13 cellular contexts compared by ENCODE assay signal in the genomic region with DNA sequence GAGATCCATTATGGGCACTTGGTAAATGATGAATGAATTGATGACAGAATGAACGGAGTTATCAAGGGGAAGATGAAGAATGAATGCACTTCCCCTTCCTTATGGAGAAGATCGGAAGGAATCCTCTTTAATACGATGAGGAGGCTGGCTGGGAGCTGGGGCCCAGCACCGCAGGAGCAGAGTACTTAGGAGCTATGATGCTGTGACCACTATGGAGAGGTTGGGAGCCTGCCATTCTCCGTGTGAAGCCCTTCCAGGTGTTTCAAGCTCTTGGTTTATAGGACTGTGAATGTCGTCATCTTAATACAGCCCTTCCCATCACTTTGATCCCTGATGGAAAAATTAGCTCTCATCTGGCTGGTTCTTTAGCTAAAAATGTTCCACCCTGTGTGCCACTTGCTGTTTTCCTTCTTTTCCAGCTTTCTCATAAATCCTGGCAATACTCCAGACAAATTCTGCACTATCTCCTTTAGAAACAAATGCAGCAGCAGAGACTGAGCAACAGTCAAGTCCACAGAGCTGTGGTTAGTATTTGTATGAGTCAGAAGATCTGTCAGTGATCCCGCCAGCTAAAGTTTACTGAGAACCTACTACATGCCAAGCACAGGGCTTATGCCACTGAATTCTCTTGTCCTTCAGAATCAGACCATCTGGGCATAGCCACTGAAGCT.
DNase-seq lines count a peak whose midpoint lies in the region; ATAC-seq, FAIRE-seq and TF ChIP-seq lines count a peak whose summit lies in the region.
"Had no signal": no experiment of that assay in that cellular context is flagged by ENCODE, and none has a peak within 500 bp of the region (broad histone marks: within the 10 kb centered on the region; RNA-seq: fewer than 3 reads in every experiment).

No MANE protein-coding gene starts in this region.

- no peak for FAIRE-seq in small intestine (lab: Jason Lieb, UNC)
- FAIRE-seq: pancreas had no signal

- peaks cover 0 to 3% of the 10 kb centered on the region in 2 donors for H3K4me1 ChIP-seq in small intestine (ENCODE audit: control insufficient read depth in 2 of 2, insufficient read depth in 1 of 2, low read depth in 1 of 2, low read length in 1 of 2)
- H3K4me1 ChIP-seq: pancreas had no signal

- TF ChIP-seq CTCF in fibroblast of pulmonary artery (IDR thresholded peaks at IDR 0.05; ENCODE audit: low read length, missing control alignments) = no peak
- no peak for TF ChIP-seq CTCF in GM13977 (IDR thresholded peaks at IDR 0.05; ENCODE audit: extremely low read depth, insufficient read depth, missing control alignments)

- H3K27me3 ChIP-seq in small intestine (ENCODE audit: control insufficient read depth in 2 of 2, insufficient read depth in 2 of 2, low read length in 2 of 2) = no peaks in the 10 kb centered on the region
- H3K27me3 ChIP-seq: pancreas had no signal

- H3K36me3 ChIP-seq in small intestine (ENCODE audit: control insufficient read depth in 2 of 2, insufficient read depth in 2 of 2, low read length in 2 of 2) = no peaks in the 10 kb centered on the region
- H3K36me3 ChIP-seq: pancreas had no signal

- H3K4me3 ChIP-seq in fibroblast of pulmonary artery (replicated peaks; ENCODE audit: low read depth, low read length) (no peak overlapping the region), small intestine (ENCODE audit: low read depth in 1 of 2, low read length in 2 of 2) (no peak overlapping the region)
- H3K4me3 ChIP-seq: pancreas had no signal

- H3K27ac ChIP-seq in small intestine (ENCODE audit: low read depth in 1 of 2, low read length in 1 of 2) = no peak overlapping the region
- H3K27ac ChIP-seq: pancreas had no signal

- peak; percentile 38 for DNase-seq in ACHN
- peak; percentile 94 for DNase-seq in ELR (ENCODE audit: low read depth)
- peak; percentile 74 for DNase-seq in fibroblast of pulmonary artery (ENCODE audit: low read depth)
- no peak for DNase-seq in NCI-H2081 (lab: John Stamatoyannopoulos, UW)
- no peak for DNase-seq in GM13977 (ENCODE audit: low spot score)
- no peak for DNase-seq in small intestine
- DNase-seq: COR-L47, left cardiac atrium, NCI-H774, pancreas, T-cell had no signal

- ATAC-seq in SK-N-SH treated with all-trans-retinoic acid at 6 μM for 48 hours = peak; percentile 44; the same call in 1 of the 3 replicates
- no peak for ATAC-seq in GM19328 (IDR thresholded peaks at IDR 0.05; ENCODE audit: unreplicated experiment)
- ATAC-seq: left cardiac atrium, pancreas, T-cell had no signal

- H3K9me3 ChIP-seq in small intestine (ENCODE audit: control insufficient read depth, low read depth) = no peaks in the 10 kb centered on the region
- H3K9me3 ChIP-seq: pancreas had no signal

- WGBS in small intestine, 3 donors = 67 to 78% (median 76%) methylated on average over 7 of the region's 7 CpGs

- in situ Hi-C loops in ACHN (cut with HindIII; ENCODE audit: low pct_ligation_motif_present, low pct_unique_long_range_greater_than_20kb, low sequenced_read_pairs) = no loop called here
- in situ Hi-C loops in GM13977 (cut with MboI; ENCODE audit: low pct_unique_long_range_greater_than_20kb, low sequenced_read_pairs, unreplicated experiment) = no loop called here

TF ChIP-seq in SK-N-SH treated with all-trans-retinoic acid at 6 μM for 48 hours, 23 proteins besides CTCF, POLR2A, EP300 and RAD21:
- TF ChIP-seq, protein P1, sequence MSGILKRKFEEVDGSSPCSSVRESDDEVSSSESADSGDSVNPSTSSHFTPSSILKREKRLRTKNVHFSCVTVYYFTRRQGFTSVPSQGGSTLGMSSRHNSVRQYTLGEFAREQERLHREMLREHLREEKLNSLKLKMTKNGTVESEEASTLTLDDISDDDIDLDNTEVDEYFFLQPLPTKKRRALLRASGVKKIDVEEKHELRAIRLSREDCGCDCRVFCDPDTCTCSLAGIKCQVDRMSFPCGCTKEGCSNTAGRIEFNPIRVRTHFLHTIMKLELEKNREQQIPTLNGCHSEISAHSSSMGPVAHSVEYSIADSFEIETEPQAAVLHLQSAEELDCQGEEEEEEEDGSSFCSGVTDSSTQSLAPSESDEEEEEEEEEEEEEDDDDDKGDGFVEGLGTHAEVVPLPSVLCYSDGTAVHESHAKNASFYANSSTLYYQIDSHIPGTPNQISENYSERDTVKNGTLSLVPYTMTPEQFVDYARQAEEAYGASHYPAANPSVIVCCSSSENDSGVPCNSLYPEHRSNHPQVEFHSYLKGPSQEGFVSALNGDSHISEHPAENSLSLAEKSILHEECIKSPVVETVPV (CRISPR knock-in tag; IDR thresholded peaks at IDR 0.05) = no peak
- TF ChIP-seq GLIS3 (CRISPR knock-in tag; IDR thresholded peaks at IDR 0.05) = no peak
- TF ChIP-seq ZNF70 (CRISPR knock-in tag; IDR thresholded peaks at IDR 0.05) = no peak
- TF ChIP-seq, protein P2, sequence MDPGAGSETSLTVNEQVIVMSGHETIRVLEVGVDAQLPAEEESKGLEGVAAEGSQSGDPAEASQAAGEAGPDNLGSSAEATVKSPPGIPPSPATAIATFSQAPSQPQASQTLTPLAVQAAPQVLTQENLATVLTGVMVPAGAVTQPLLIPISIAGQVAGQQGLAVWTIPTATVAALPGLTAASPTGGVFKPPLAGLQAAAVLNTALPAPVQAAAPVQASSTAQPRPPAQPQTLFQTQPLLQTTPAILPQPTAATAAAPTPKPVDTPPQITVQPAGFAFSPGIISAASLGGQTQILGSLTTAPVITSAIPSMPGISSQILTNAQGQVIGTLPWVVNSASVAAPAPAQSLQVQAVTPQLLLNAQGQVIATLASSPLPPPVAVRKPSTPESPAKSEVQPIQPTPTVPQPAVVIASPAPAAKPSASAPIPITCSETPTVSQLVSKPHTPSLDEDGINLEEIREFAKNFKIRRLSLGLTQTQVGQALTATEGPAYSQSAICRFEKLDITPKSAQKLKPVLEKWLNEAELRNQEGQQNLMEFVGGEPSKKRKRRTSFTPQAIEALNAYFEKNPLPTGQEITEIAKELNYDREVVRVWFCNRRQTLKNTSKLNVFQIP (CRISPR knock-in tag; IDR thresholded peaks at IDR 0.05; ENCODE audit: borderline replicate concordance, low read depth) = no peak
- no peak for TF ChIP-seq ISL1 (CRISPR knock-in tag; IDR thresholded peaks at IDR 0.05)
- no peak for TF ChIP-seq ZFP30 (CRISPR knock-in tag; IDR thresholded peaks at IDR 0.05)
- TF ChIP-seq ZFP3 (CRISPR knock-in tag; IDR thresholded peaks at IDR 0.05) = no peak
- TF ChIP-seq CSDC2 (CRISPR knock-in tag; IDR thresholded peaks at IDR 0.05) = no peak
- TF ChIP-seq BACH2 (CRISPR knock-in tag; IDR thresholded peaks at IDR 0.05; ENCODE audit: borderline replicate concordance) = no peak
- TF ChIP-seq ZNF8 (CRISPR knock-in tag; IDR thresholded peaks at IDR 0.05) = no peak
- no peak for TF ChIP-seq TOX (CRISPR knock-in tag; IDR thresholded peaks at IDR 0.05; ENCODE audit: borderline replicate concordance)
- TF ChIP-seq RARB (CRISPR knock-in tag; IDR thresholded peaks at IDR 0.05) = no peak
- no peak for TF ChIP-seq TCF4 (CRISPR knock-in tag; IDR thresholded peaks at IDR 0.05; ENCODE audit: borderline replicate concordance)
- TF ChIP-seq OSR1 (CRISPR knock-in tag; IDR thresholded peaks at IDR 0.05) = no peak
- no peak for TF ChIP-seq ESRRG (CRISPR knock-in tag; IDR thresholded peaks at IDR 0.05)
- no peak for TF ChIP-seq ARNTL (CRISPR knock-in tag; IDR thresholded peaks at IDR 0.05; ENCODE audit: borderline replicate concordance, low read depth)
- no peak for TF ChIP-seq SNAI2 (CRISPR knock-in tag; IDR thresholded peaks at IDR 0.05)
- TF ChIP-seq ZC3H10 (CRISPR knock-in tag; IDR thresholded peaks at IDR 0.05) = no peak
- TF ChIP-seq, protein P3, sequence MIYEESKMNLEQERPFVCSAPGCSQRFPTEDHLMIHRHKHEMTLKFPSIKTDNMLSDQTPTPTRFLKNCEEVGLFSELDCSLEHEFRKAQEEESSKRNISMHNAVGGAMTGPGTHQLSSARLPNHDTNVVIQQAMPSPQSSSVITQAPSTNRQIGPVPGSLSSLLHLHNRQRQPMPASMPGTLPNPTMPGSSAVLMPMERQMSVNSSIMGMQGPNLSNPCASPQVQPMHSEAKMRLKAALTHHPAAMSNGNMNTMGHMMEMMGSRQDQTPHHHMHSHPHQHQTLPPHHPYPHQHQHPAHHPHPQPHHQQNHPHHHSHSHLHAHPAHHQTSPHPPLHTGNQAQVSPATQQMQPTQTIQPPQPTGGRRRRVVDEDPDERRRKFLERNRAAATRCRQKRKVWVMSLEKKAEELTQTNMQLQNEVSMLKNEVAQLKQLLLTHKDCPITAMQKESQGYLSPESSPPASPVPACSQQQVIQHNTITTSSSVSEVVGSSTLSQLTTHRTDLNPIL (CRISPR knock-in tag; IDR thresholded peaks at IDR 0.05; ENCODE audit: low read depth) = no peak
- TF ChIP-seq ZNF565 (CRISPR knock-in tag; conservative IDR thresholded peaks at IDR 0.05; ENCODE audit: low read depth) = no peak

Comparison
In these comparisons a context has a peak if more than half of its experiments do, and no peak if none do; other contexts are left out.
1. DNase-seq: peak in ACHN (single experiment), ELR (single experiment) and fibroblast of pulmonary artery (single experiment); none in NCI-H2081 (0 of 2), GM13977 (single experiment) and small intestine (single experiment).